ENCODE assay signal across 8 cellular contexts in genomic region chr4:140094701-140095420, GRCh38. TPM values are rescaled to one million over a fixed set of nuclear protein-coding genes. Genes with fewer than 3 reads are reported as not detected.
A peak's percentile ranks its signal among the peaks of the same experiment; 100 is the strongest.
DNase-seq lines count a peak whose midpoint lies in the region; ATAC-seq and TF ChIP-seq lines count a peak whose summit lies in the region.

No MANE protein-coding gene starts in this region.

- H3K4me3 ChIP-seq in dorsolateral prefrontal cortex = peak overlapping the region in 35 of 59 donors; percentile 2 to 44 (median 22)
- H3K4me3 ChIP-seq in mucosa of descending colon = no peak overlapping the region

- peak; percentile 20 for DNase-seq in activated gamma-delta T cell treated with Interleukin-2 at 50 U/mL for 16 hours
- no peak for DNase-seq in activated gamma-delta T cell (lab: John Stamatoyannopoulos, UW)
- peak; percentile 86 for DNase-seq in activated CD4-positive, alpha-beta T cell treated with anti-CD3 and anti-CD28 coated beads for 36 hours
- peak in 9 of 10 donors; percentile 51 to 70 (median 57) for DNase-seq in dorsolateral prefrontal cortex
- DNase-seq in mucosa of descending colon = peak; percentile 48 to 83 (median 59)
- DNase-seq in stimulated activated naive CD8-positive, alpha-beta T cell treated with anti-CD3 and anti-CD28 coated beads, Interleukin-15, amount 100 ng/mL, for 72 hours = peak; percentile 67 to 81

- intact Hi-C loops in activated CD4-positive, alpha-beta T cell treated with anti-CD3 and anti-CD28 coated beads for 36 hours (cut with DNase I, micrococcal nuclease) = loop anchor here (1.0 to 10.0 kb wide), 7 partner anchors 22 to 920 kb away; partner anchors contain the start of genes ELF2 (in 1 of the 2), ELMOD2 (in 1 of the 2) and SCOC (in 1 of the 2)
- intact Hi-C loops in dorsolateral prefrontal cortex (cut with DNase I) = loop anchor here (5.0 kb wide), 3 partner anchors 43 to 142 kb away; partner anchors contain the start of gene MAML3 (in 2 of the 2)
- intact Hi-C loops in mucosa of descending colon (cut with DNase I, micrococcal nuclease) = no loop called here

- POLR2A ChIA-PET in activated CD4-positive, alpha-beta T cell treated with anti-CD3 and anti-CD28 coated beads for 36 hours (lab: Charles Lee) = interaction anchor here (1.6 kb wide), 1 partner anchor 24 kb away, joined by 5 read pairs; no protein-coding TSS in a partner anchor

- CTCF ChIA-PET in activated CD4-positive, alpha-beta T cell treated with anti-CD3 and anti-CD28 coated beads for 36 hours (lab: Charles Lee) = interaction anchor here (0.7 to 1.5 kb wide), 7 partner anchors 17 to 485 kb away, joined by 3 to 7 read pairs (median 3); partner anchors contain the start of gene MAML3

- peak; percentile 52 for ATAC-seq in activated CD4-positive, alpha-beta T cell treated with anti-CD3 and anti-CD28 coated beads for 36 hours
- ATAC-seq in mucosa of descending colon (peak; percentile 46), GM21737 (IDR thresholded peaks at IDR 0.05; ENCODE audit: unreplicated experiment) (no peak), HG02885 (IDR thresholded peaks at IDR 0.05; ENCODE audit: poor library complexity, unreplicated experiment) (no peak)
- ATAC-seq in stimulated activated naive CD8-positive, alpha-beta T cell treated with anti-CD3 and anti-CD28 coated beads, Interleukin-15, amount 100 ng/mL, for 72 hours = peak; percentile 78

- no peaks in the 10 kb centered on the region for H3K27me3 ChIP-seq in dorsolateral prefrontal cortex

- H3K36me3 ChIP-seq in mucosa of descending colon (ENCODE audit: low read depth) = no peaks in the 10 kb centered on the region

- peak overlapping the region; percentile 75 for H3K4me3 Mint-ChIP-seq in activated CD4-positive, alpha-beta T cell treated with anti-CD3 and anti-CD28 coated beads for 36 hours
- peak overlapping the region; percentile 86 to 89 for H3K4me3 Mint-ChIP-seq in stimulated activated naive CD8-positive, alpha-beta T cell treated with anti-CD3 and anti-CD28 coated beads, Interleukin-15, amount 100 ng/mL, for 72 hours

- H3K36me3 Mint-ChIP-seq in activated CD4-positive, alpha-beta T cell treated with anti-CD3 and anti-CD28 coated beads for 36 hours (ENCODE audit: low read depth) = no peaks in the 10 kb centered on the region

- H3K27ac ChIP-seq in dorsolateral prefrontal cortex = peak overlapping the region in 53 of 59 donors; percentile 12 to 85 (median 65)

- no peaks in the 10 kb centered on the region for H3K9me3 Mint-ChIP-seq in activated CD4-positive, alpha-beta T cell treated with anti-CD3 and anti-CD28 coated beads for 36 hours (ENCODE audit: low read depth)
- no peaks in the 10 kb centered on the region for H3K9me3 Mint-ChIP-seq in stimulated activated naive CD8-positive, alpha-beta T cell treated with anti-CD3 and anti-CD28 coated beads, Interleukin-15, amount 100 ng/mL, for 72 hours

- H3K27me3 Mint-ChIP-seq in activated CD4-positive, alpha-beta T cell treated with anti-CD3 and anti-CD28 coated beads for 36 hours = no peaks in the 10 kb centered on the region
- no peaks in the 10 kb centered on the region for H3K27me3 Mint-ChIP-seq in stimulated activated naive CD8-positive, alpha-beta T cell treated with anti-CD3 and anti-CD28 coated beads, Interleukin-15, amount 100 ng/mL, for 72 hours

- peaks cover 20% of the 10 kb centered on the region for H3K4me1 ChIP-seq in mucosa of descending colon (ENCODE audit: low read depth)

- H3K27ac Mint-ChIP-seq in activated CD4-positive, alpha-beta T cell treated with anti-CD3 and anti-CD28 coated beads for 36 hours = peak overlapping the region; percentile 99
- peak overlapping the region; percentile 91 to 96 for H3K27ac Mint-ChIP-seq in stimulated activated naive CD8-positive, alpha-beta T cell treated with anti-CD3 and anti-CD28 coated beads, Interleukin-15, amount 100 ng/mL, for 72 hours

- TF ChIP-seq CTCF in dorsolateral prefrontal cortex (IDR thresholded peaks at IDR 0.05 in 54 of 56, conservative IDR thresholded peaks at IDR 0.05 in 2 of 56; ENCODE audit: low read depth in 1 of 56, partially characterized antibody in 56 of 56) (no peak), mucosa of descending colon (IDR thresholded peaks at IDR 0.05) (no peak)

- H3K4me1 Mint-ChIP-seq in activated CD4-positive, alpha-beta T cell treated with anti-CD3 and anti-CD28 coated beads for 36 hours = peaks cover 87% of the 10 kb centered on the region
- peaks cover 85% of the 10 kb centered on the region for H3K4me1 Mint-ChIP-seq in stimulated activated naive CD8-positive, alpha-beta T cell treated with anti-CD3 and anti-CD28 coated beads, Interleukin-15, amount 100 ng/mL, for 72 hours

- H3K9me3 ChIP-seq in mucosa of descending colon = no peaks in the 10 kb centered on the region

RNA-seq across cellular contexts. Expression of gene MAML3, which starts 59.1 kb away (rescaled TPM):
- 1 to 10 TPM; 1.6 to 1.9 TPM for total RNA-seq in activated CD4-positive, alpha-beta T cell treated with anti-CD3 and anti-CD28 coated beads for 36 hours
- 1 to 10 TPM; 2.5 to 9.3 (median 4.8) TPM for total RNA-seq in dorsolateral prefrontal cortex
- total RNA-seq in mucosa of descending colon = 10 to 100 TPM; 10.4 to 23.5 (median 14.8) TPM

Comparison
In these comparisons a context has a peak if more than half of its experiments do, and no peak if none do; other contexts are left out.
1. ATAC-seq: peak in activated CD4-positive, alpha-beta T cell treated with anti-CD3 and anti-CD28 coated beads for 36 hours (single experiment), mucosa of descending colon (single experiment) and stimulated activated naive CD8-positive, alpha-beta T cell treated with anti-CD3 and anti-CD28 coated beads, Interleukin-15, amount 100 ng/mL, for 72 hours (single experiment); none in GM21737 (single experiment) and HG02885 (single experiment).
2. intact Hi-C loops: an anchor here in activated CD4-positive, alpha-beta T cell treated with anti-CD3 and anti-CD28 coated beads for 36 hours (1.0 to 10.0 kb wide) and dorsolateral prefrontal cortex (5.0 kb wide); none called in mucosa of descending colon.